1 cellular context compared by ENCODE assay signal in the genomic region with DNA sequence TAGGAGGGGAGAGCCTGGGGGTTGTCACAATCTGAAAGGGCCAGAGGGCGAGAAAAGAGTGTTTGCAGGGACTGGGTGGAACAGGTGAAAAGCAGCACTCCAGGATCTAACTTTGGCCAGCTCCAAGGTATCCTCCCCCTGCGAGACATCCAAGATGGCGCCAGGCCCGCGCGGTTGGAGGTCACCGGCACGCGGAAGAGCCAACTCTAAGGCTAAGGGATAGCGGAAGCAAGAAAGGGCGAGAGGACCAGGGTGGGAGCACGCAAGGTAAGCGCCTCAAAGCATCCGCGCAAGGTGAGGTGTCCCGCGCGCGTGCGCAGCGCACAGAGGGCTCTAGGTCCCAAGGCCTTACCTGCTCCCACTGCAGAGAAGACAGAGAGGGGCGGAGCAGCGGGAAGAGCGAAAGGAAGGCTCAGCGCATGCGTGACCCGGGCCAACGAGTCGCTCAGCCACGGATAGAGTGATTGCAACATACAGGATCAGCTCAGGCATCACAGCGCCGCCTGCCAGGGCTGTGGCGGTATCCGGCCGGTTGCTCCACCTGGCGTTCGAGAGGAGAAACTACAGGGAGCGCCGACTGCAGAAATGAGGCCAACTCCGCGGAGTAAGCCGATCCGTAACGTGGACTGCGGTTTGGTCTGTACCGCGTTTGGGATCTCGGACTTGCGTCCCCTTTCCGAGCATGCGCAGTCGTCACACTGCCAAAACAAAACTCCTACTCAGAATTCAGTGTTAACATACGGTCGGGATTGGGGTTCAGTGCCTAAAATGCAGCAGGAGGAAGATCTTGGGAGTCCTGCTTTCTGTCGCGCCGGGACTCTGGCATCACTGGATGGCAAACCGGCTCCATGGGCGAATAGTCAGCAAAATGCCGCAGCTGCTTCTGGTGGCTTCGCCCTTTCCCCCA.
A peak's percentile ranks its signal among the peaks of the same experiment; 100 is the strongest.
TF ChIP-seq lines count a peak whose summit lies in the region.

ATP5MC2 (minus strand) TSS at position 383 of the 907 bp plus-strand sequence. CDS start 3,469 bp downstream, outside the sequence.

TF ChIP-seq in WTC11, 78 proteins besides CTCF, POLR2A, EP300 and RAD21 (continued from another document):
- TF ChIP-seq, protein P1, sequence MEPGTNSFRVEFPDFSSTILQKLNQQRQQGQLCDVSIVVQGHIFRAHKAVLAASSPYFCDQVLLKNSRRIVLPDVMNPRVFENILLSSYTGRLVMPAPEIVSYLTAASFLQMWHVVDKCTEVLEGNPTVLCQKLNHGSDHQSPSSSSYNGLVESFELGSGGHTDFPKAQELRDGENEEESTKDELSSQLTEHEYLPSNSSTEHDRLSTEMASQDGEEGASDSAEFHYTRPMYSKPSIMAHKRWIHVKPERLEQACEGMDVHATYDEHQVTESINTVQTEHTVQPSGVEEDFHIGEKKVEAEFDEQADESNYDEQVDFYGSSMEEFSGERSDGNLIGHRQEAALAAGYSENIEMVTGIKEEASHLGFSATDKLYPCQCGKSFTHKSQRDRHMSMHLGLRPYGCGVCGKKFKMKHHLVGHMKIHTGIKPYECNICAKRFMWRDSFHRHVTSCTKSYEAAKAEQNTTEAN (CRISPR knock-in tag; IDR thresholded peaks at IDR 0.05), result peak; percentile 37; the same call in 1 of the 2 replicates
